Comparison of ENCODE assay signal across 17 cellular contexts in genomic region chr2:236938126-236938525, GRCh38.
DNase-seq lines count a peak whose midpoint lies in the region; ATAC-seq and TF ChIP-seq lines count a peak whose summit lies in the region.
"Had no signal": no experiment of that assay in that cellular context is flagged by ENCODE, and none has a peak within 500 bp of the region (broad histone marks: within the 10 kb centered on the region; RNA-seq: fewer than 3 reads in every experiment).

No MANE protein-coding gene starts in this region.

- POLR2A ChIA-PET in HEK293 (lab: Yijun Ruan, JAX), result no interaction called here
- POLR2A ChIA-PET in activated CD4-positive, alpha-beta memory T cell treated with anti-CD3 and anti-CD28 coated beads for 36 hours (lab: Charles Lee), result no interaction called here

- H3K27me3 ChIP-seq in BLaER1, result no peaks in the 10 kb centered on the region

- peaks cover 13% of the 10 kb centered on the region for H3K4me1 ChIP-seq in BLaER1
- no peaks in the 10 kb centered on the region for H3K4me1 ChIP-seq in HEK293 (ENCODE audit: control insufficient read depth, insufficient read depth, low read length)

- H3K36me3 Mint-ChIP-seq in activated CD4-positive, alpha-beta memory T cell treated with anti-CD3 and anti-CD28 coated beads for 36 hours, result no peaks in the 10 kb centered on the region

- no peaks in the 10 kb centered on the region for H3K9me3 ChIP-seq in BLaER1
- H3K9me3 ChIP-seq in HEK293 (ENCODE audit: control insufficient read depth, insufficient read depth, low read depth, low read length), result no peaks in the 10 kb centered on the region
- H3K9me3 ChIP-seq: BE2C had no signal

- H3K4me3 ChIP-seq in BLaER1 (no peak overlapping the region), HEK293 (ENCODE audit: low read depth, low read length) (no peak overlapping the region)
- H3K4me3 ChIP-seq: SK-N-MC had no signal

- H3K27ac ChIP-seq in BLaER1 (no peak overlapping the region), HEK293 (ENCODE audit: extremely low read depth, low read depth, low read length) (no peak overlapping the region)
- H3K27ac ChIP-seq: SK-N-MC had no signal

- peaks cover 5% of the 10 kb centered on the region for H3K4me1 Mint-ChIP-seq in activated CD4-positive, alpha-beta memory T cell treated with anti-CD3 and anti-CD28 coated beads for 36 hours (ENCODE audit: low read depth)

- CTCF ChIA-PET in HEK293 (lab: Yijun Ruan, JAX), result no interaction called here
- CTCF ChIA-PET in activated CD4-positive, alpha-beta memory T cell treated with anti-CD3 and anti-CD28 coated beads for 36 hours (lab: Charles Lee), result no interaction called here

- H3K4me2 ChIP-seq in BLaER1, result peak overlapping the region; percentile 41

- no peaks in the 10 kb centered on the region for H3K9me3 Mint-ChIP-seq in activated CD4-positive, alpha-beta memory T cell treated with anti-CD3 and anti-CD28 coated beads for 36 hours

- H3K27ac Mint-ChIP-seq in activated CD4-positive, alpha-beta memory T cell treated with anti-CD3 and anti-CD28 coated beads for 36 hours, result no peak overlapping the region

- TF ChIP-seq CTCF in HEK293 (tag by site-specific recombination; IDR thresholded peaks at IDR 0.05), result no peak

- intact Hi-C loops in activated CD4-positive, alpha-beta memory T cell treated with anti-CD3 and anti-CD28 coated beads for 36 hours (cut with micrococcal nuclease), result no loop called here

- no peaks in the 10 kb centered on the region for H4K20me1 ChIP-seq in BLaER1

- peak; percentile 72 for DNase-seq in mesenteric fat pad (ENCODE audit: low spot score)
- no peak for DNase-seq in hepatic stellate cell (ENCODE audit: low spot score)
- DNase-seq in activated CD4-positive, alpha-beta memory T cell treated with anti-CD3 and anti-CD28 coated beads for 36 hours, result no peak
- DNase-seq in activated CD4-positive, alpha-beta T cell treated with anti-CD3 and anti-CD28 coated beads, Interleukin-2, amount 50 U/mL, for 4 hours, result no peak
- DNase-seq: BE2C, DMS53, H7, Karpas-422, MM.1S, NCI-H2029, NCI-H2227 treated with DMSO at 0.1 percent for 48 hours, NCI-H526 had no signal

- H3K36me3 ChIP-seq in BLaER1, result no peaks in the 10 kb centered on the region
- H3K36me3 ChIP-seq in HEK293 (ENCODE audit: control insufficient read depth in 2 of 2, insufficient read depth in 1 of 2, low read length in 2 of 2), result no peaks in the 10 kb centered on the region
- H3K36me3 ChIP-seq: BE2C had no signal

- H3K9ac ChIP-seq in BLaER1, result no peak overlapping the region

- H3K4me3 Mint-ChIP-seq in activated CD4-positive, alpha-beta memory T cell treated with anti-CD3 and anti-CD28 coated beads for 36 hours, result no peak overlapping the region

- peaks cover 2% of the 10 kb centered on the region for H3K27me3 Mint-ChIP-seq in activated CD4-positive, alpha-beta memory T cell treated with anti-CD3 and anti-CD28 coated beads for 36 hours

- peak; percentile 11 for ATAC-seq in esophagus mucosa
- no peak for ATAC-seq in GM19328 (IDR thresholded peaks at IDR 0.05; ENCODE audit: unreplicated experiment)

TF ChIP-seq in HEK293, 187 proteins besides CTCF, POLR2A, EP300 and RAD21 (continues in another document):
- TF ChIP-seq EGR2 (tag by site-specific recombination; IDR thresholded peaks at IDR 0.05; ENCODE audit: low read depth) (peak; percentile 94), ZNF26 (tag by site-specific recombination; IDR thresholded peaks at IDR 0.05) (no peak), TCF7L2 (IDR thresholded peaks at IDR 0.05; ENCODE audit: borderline replicate concordance, low read depth, low read length) (no peak), ZNF449 (tag by site-specific recombination; IDR thresholded peaks at IDR 0.05) (no peak), HOXD13 (CRISPR knock-in tag; IDR thresholded peaks at IDR 0.05; ENCODE audit: borderline replicate concordance) (no peak), ZFHX2 (tag by site-specific recombination; conservative IDR thresholded peaks at IDR 0.05) (peak; percentile 96), ZNF518A (tag by site-specific recombination; conservative IDR thresholded peaks at IDR 0.05; ENCODE audit: low read depth) (no peak), ZNF747 (tag by site-specific recombination; IDR thresholded peaks at IDR 0.05) (no peak), ZNF426 (tag by site-specific recombination; IDR thresholded peaks at IDR 0.05) (no peak), ZNF146 (tag by site-specific recombination; IDR thresholded peaks at IDR 0.05) (no peak), ZNF768 (tag by site-specific recombination; IDR thresholded peaks at IDR 0.05) (no peak), MZF1 (tag by site-specific recombination; IDR thresholded peaks at IDR 0.05; ENCODE audit: borderline replicate concordance) (no peak), SCRT2 (tag by site-specific recombination; IDR thresholded peaks at IDR 0.05) (no peak)
- TF ChIP-seq, protein P1, sequence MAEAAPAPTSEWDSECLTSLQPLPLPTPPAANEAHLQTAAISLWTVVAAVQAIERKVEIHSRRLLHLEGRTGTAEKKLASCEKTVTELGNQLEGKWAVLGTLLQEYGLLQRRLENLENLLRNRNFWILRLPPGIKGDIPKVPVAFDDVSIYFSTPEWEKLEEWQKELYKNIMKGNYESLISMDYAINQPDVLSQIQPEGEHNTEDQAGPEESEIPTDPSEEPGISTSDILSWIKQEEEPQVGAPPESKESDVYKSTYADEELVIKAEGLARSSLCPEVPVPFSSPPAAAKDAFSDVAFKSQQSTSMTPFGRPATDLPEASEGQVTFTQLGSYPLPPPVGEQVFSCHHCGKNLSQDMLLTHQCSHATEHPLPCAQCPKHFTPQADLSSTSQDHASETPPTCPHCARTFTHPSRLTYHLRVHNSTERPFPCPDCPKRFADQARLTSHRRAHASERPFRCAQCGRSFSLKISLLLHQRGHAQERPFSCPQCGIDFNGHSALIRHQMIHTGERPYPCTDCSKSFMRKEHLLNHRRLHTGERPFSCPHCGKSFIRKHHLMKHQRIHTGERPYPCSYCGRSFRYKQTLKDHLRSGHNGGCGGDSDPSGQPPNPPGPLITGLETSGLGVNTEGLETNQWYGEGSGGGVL (tag by site-specific recombination; IDR thresholded peaks at IDR 0.05), result no peak
